In genomic region chr9:114932502-114932901, GRCh38 we compare ENCODE assay signal across 27 cellular contexts. TPM values are rescaled to one million over a fixed set of nuclear protein-coding genes. Genes with fewer than 3 reads are reported as not detected.
DNase-seq lines count a peak whose midpoint lies in the region; ATAC-seq and TF ChIP-seq lines count a peak whose summit lies in the region.
"Had no signal": no experiment of that assay in that cellular context is flagged by ENCODE, and none has a peak within 500 bp of the region (broad histone marks: within the 10 kb centered on the region; RNA-seq: fewer than 3 reads in every experiment).

No MANE protein-coding gene starts in this region.

- POLR2A ChIA-PET in CD4-positive, alpha-beta memory T cell (lab: Charles Lee; ENCODE audit: partially characterized antibody), result interaction anchor here (5.7 to 6.7 kb wide), 2 partner anchors 15 to 58 kb away, joined by 39 to 150 read pairs; no protein-coding TSS in a partner anchor
- POLR2A ChIA-PET in T-cell (lab: Charles Lee), result interaction anchor here in 1 of 2 donors (1.1 kb wide), 1 partner anchor 26 kb away, joined by 4 read pairs; no protein-coding TSS in a partner anchor
- POLR2A ChIA-PET in naive thymus-derived CD8-positive, alpha-beta T cell (lab: Charles Lee), result interaction anchor here (0.7 kb wide), 1 partner anchor 70 kb away, joined by 4 read pairs; no protein-coding TSS in a partner anchor
- POLR2A ChIA-PET in WTC11 (lab: Charles Lee), result no interaction called here

- intact Hi-C loops in CD4-positive, alpha-beta memory T cell (cut with micrococcal nuclease), result loop anchor here (5.0 kb wide), 1 partner anchor 80 kb away; no protein-coding TSS in a partner anchor

- no peak for ATAC-seq in activated T-cell treated with anti-CD3 and anti-CD28 coated beads, Interleukin-2, amount 50 U/mL, for 4 hours
- ATAC-seq in T-cell (replicated peaks in 1 of 4) (no peak), WTC11 (no peak)
- ATAC-seq in naive thymus-derived CD8-positive, alpha-beta T cell, result no peak
- ATAC-seq: A549, GM23338, Right ventricle myocardium inferior had no signal

- in situ Hi-C loops in HAP-1 (cut with MboI; ENCODE audit: low sequenced_read_pairs), result no loop called here

- no peak overlapping the region for H3K4me3 ChIP-seq in CD4-positive, alpha-beta memory T cell (ENCODE audit: low read length in 2 of 2)
- no peak overlapping the region for H3K4me3 ChIP-seq in HAP-1
- H3K4me3 ChIP-seq: A549, GM23338, SJSA1 had no signal

- H3K27ac Mint-ChIP-seq in CD4-positive, alpha-beta memory T cell, result peak overlapping the region; percentile 14 to 99 (median 82)
- H3K27ac Mint-ChIP-seq in T-cell (peak overlapping the region; percentile 63 to 99), WTC11 (no peak overlapping the region)
- H3K27ac Mint-ChIP-seq in naive thymus-derived CD8-positive, alpha-beta T cell, result peak overlapping the region in 8 of 10 donors; percentile 12 to 99 (median 90)
- H3K27ac Mint-ChIP-seq: GM23338 had no signal

- H3K9me3 ChIP-seq in CD4-positive, alpha-beta memory T cell (ENCODE audit: control insufficient read depth in 1 of 2, low read length in 2 of 2), result no peaks in the 10 kb centered on the region
- H3K9me3 ChIP-seq in HAP-1, result no peaks in the 10 kb centered on the region
- H3K9me3 ChIP-seq: A549, BE2C, SJSA1 had no signal

- peaks cover 13% of the 10 kb centered on the region for H3K36me3 Mint-ChIP-seq in activated T-cell treated with anti-CD3 and anti-CD28 coated beads, Interleukin-2, amount 50 U/mL, for 4 hours (ENCODE audit: insufficient read depth)
- H3K36me3 Mint-ChIP-seq in CD4-positive, alpha-beta memory T cell, result peaks cover 1 to 24% of the 10 kb centered on the region in 2 donors
- peaks cover under 1% of the 10 kb centered on the region for H3K36me3 Mint-ChIP-seq in T-cell
- H3K36me3 Mint-ChIP-seq in naive thymus-derived CD8-positive, alpha-beta T cell, result peaks cover 0 to 2% (median 0%) of the 10 kb centered on the region in 3 donors
- H3K36me3 Mint-ChIP-seq in WTC11, result no peaks in the 10 kb centered on the region

- H3K27me3 ChIP-seq in CD4-positive, alpha-beta memory T cell (ENCODE audit: insufficient read depth, low read length), result no peaks in the 10 kb centered on the region
- H3K27me3 ChIP-seq in HAP-1 (ENCODE audit: low read depth), result peaks cover 7% of the 10 kb centered on the region
- H3K27me3 ChIP-seq: BE2C, SJSA1 had no signal

- peaks cover 20% of the 10 kb centered on the region for H3K4me1 ChIP-seq in CD4-positive, alpha-beta memory T cell (ENCODE audit: insufficient read depth, low read length)
- H3K4me1 ChIP-seq in HAP-1, result no peaks in the 10 kb centered on the region
- H3K4me1 ChIP-seq: A549, BE2C, SJSA1 had no signal

- no peak for TF ChIP-seq CTCF in WTC11 (IDR thresholded peaks at IDR 0.05)

- H3K27ac ChIP-seq in CD4-positive, alpha-beta memory T cell (ENCODE audit: low read depth, low read length), result no peak overlapping the region
- H3K27ac ChIP-seq: A549, SJSA1 had no signal

- H3K9me3 Mint-ChIP-seq in activated T-cell treated with anti-CD3 and anti-CD28 coated beads, Interleukin-2, amount 50 U/mL, for 4 hours, result no peaks in the 10 kb centered on the region
- H3K9me3 Mint-ChIP-seq in CD4-positive, alpha-beta memory T cell, result no peaks in the 10 kb centered on the region
- H3K9me3 Mint-ChIP-seq in T-cell, result no peaks in the 10 kb centered on the region
- no peaks in the 10 kb centered on the region for H3K9me3 Mint-ChIP-seq in naive thymus-derived CD8-positive, alpha-beta T cell
- H3K9me3 Mint-ChIP-seq in WTC11, result no peaks in the 10 kb centered on the region
- H3K9me3 Mint-ChIP-seq: CD8-positive, alpha-beta memory T cell; GM23338 had no signal

- H3K27me3 Mint-ChIP-seq in activated T-cell treated with anti-CD3 and anti-CD28 coated beads, Interleukin-2, amount 50 U/mL, for 4 hours (ENCODE audit: low read depth), result no peaks in the 10 kb centered on the region
- no peaks in the 10 kb centered on the region for H3K27me3 Mint-ChIP-seq in CD4-positive, alpha-beta memory T cell
- no peaks in the 10 kb centered on the region for H3K27me3 Mint-ChIP-seq in T-cell
- no peaks in the 10 kb centered on the region for H3K27me3 Mint-ChIP-seq in naive thymus-derived CD8-positive, alpha-beta T cell
- H3K27me3 Mint-ChIP-seq in WTC11 (ENCODE audit: low read depth), result peaks cover 98% of the 10 kb centered on the region

- peak overlapping the region; percentile 19 for H3K4me3 Mint-ChIP-seq in activated T-cell treated with anti-CD3 and anti-CD28 coated beads, Interleukin-2, amount 50 U/mL, for 4 hours
- H3K4me3 Mint-ChIP-seq in CD4-positive, alpha-beta memory T cell, result peak overlapping the region in 4 of 8 donors; percentile 11 to 46 (median 34)
- no peak overlapping the region for H3K4me3 Mint-ChIP-seq in T-cell
- H3K4me3 Mint-ChIP-seq in naive thymus-derived CD8-positive, alpha-beta T cell, result peak overlapping the region in 2 of 10 donors; percentile 16 to 25
- no peak overlapping the region for H3K4me3 Mint-ChIP-seq in WTC11
- H3K4me3 Mint-ChIP-seq: GM23338 had no signal

- no peak for DNase-seq in activated T-cell treated with anti-CD3 and anti-CD28 coated beads, Interleukin-2, amount 50 U/mL, for 4 hours
- DNase-seq in activated T-cell treated with anti-CD3 and anti-CD28 coated beads, Interleukin-2, amount 50 U/mL, for 1 hour, result no peak
- DNase-seq in CD4-positive, alpha-beta memory T cell, result no peak
- DNase-seq in T-cell (no peak), WTC11 (ENCODE audit: low spot score) (no peak), HAP-1 (ENCODE audit: low spot score in 2 of 2) (no peak), SW480 (ENCODE audit: low spot score) (no peak)
- no peak for DNase-seq in naive thymus-derived CD8-positive, alpha-beta T cell
- DNase-seq: BE2C; Calu3; CD8-positive, alpha-beta memory T cell; DMS153; GDM1; HCEC 1CT; KBM-7; NCI-H1092; NCI-H1436; NCI-H1930; NCI-H226; NCI-H510A treated with DMSO at 0.1 percent for 48 hours; NCI-H82 had no signal

- peaks cover 40% of the 10 kb centered on the region for H3K4me1 Mint-ChIP-seq in activated T-cell treated with anti-CD3 and anti-CD28 coated beads, Interleukin-2, amount 50 U/mL, for 4 hours (ENCODE audit: low read depth)
- H3K4me1 Mint-ChIP-seq in CD4-positive, alpha-beta memory T cell, result peaks cover 21 to 49% (median 31%) of the 10 kb centered on the region in 4 donors
- H3K4me1 Mint-ChIP-seq in T-cell (peaks cover 35 to 40% (median 37%) of the 10 kb centered on the region in 3 donors), WTC11 (0 out of 2 replicates have a peak, but pooled peaks cover 5% of the 10 kb centered on the region)
- peaks cover 25 to 39% (median 37%) of the 10 kb centered on the region in 4 donors for H3K4me1 Mint-ChIP-seq in naive thymus-derived CD8-positive, alpha-beta T cell
- H3K4me1 Mint-ChIP-seq: GM23338 had no signal

- CTCF ChIA-PET in CD4-positive, alpha-beta memory T cell (lab: Charles Lee; ENCODE audit: partially characterized antibody), result interaction anchor here (6.7 kb wide), 1 partner anchor 25 kb away, joined by 90 read pairs; no protein-coding TSS in a partner anchor
- CTCF ChIA-PET in T-cell (lab: Charles Lee) (no interaction called here), WTC11 (lab: Charles Lee) (interaction anchor here (2.0 kb wide), 1 partner anchor 25 kb away, joined by 8 read pairs; no protein-coding TSS in a partner anchor)

- no peaks in the 10 kb centered on the region for H3K36me3 ChIP-seq in CD4-positive, alpha-beta memory T cell (ENCODE audit: insufficient read depth, low read length)
- H3K36me3 ChIP-seq in HAP-1 (replicated peaks), result no peaks in the 10 kb centered on the region
- H3K36me3 ChIP-seq: BE2C, SJSA1 had no signal

TF ChIP-seq in WTC11, 78 proteins besides CTCF, POLR2A, EP300 and RAD21 (continues in another document):
- TF ChIP-seq RELA (CRISPR knock-in tag; IDR thresholded peaks at IDR 0.05; ENCODE audit: borderline replicate concordance) (no peak), TP53 (CRISPR knock-in tag; IDR thresholded peaks at IDR 0.05) (no peak), SP1 (CRISPR knock-in tag; conservative IDR thresholded peaks at IDR 0.05) (no peak), ZNF671 (CRISPR knock-in tag; IDR thresholded peaks at IDR 0.05) (no peak), ATF1 (CRISPR knock-in tag; IDR thresholded peaks at IDR 0.05) (no peak), PREB (CRISPR knock-in tag; IDR thresholded peaks at IDR 0.05; ENCODE audit: borderline replicate concordance) (no peak), AR (CRISPR knock-in tag; IDR thresholded peaks at IDR 0.05) (no peak)

RNA-seq across cellular contexts. Expression of gene TNFSF8, which starts 2.1 kb away (rescaled TPM):
- 100 to 1,000 TPM; 130 to 192 (median 141) TPM for total RNA-seq in activated T-cell treated with anti-CD3 and anti-CD28 coated beads, Interleukin-2, amount 50 U/mL, for 4 hours
- 10 to 100 TPM; 43.2 to 44.2 TPM for total RNA-seq in CD4-positive, alpha-beta memory T cell
- 100 to 1,000 TPM in 1 of 2 donors, 10 to 100 TPM in 1; 84.8 to 108 TPM for polyA plus RNA-seq in CD4-positive, alpha-beta memory T cell
- total RNA-seq in T-cell (100 to 1,000 TPM in 1 of 5 donors, 10 to 100 TPM in 4; 42.9 to 102 (median 63.4) TPM), WTC11 (2021) (0.25 TPM in 1 of 3 replicates, not detected in the others)
- 10 to 100 TPM; 15.9 to 21.3 TPM for total RNA-seq in naive thymus-derived CD8-positive, alpha-beta T cell
- polyA plus RNA-seq in naive thymus-derived CD8-positive, alpha-beta T cell, result 10 to 100 TPM; 38.4 to 81.3 (median 69.8) TPM
- total RNA-seq: Calu3, Daoy, GM23338, HT1080, SJSA1 had no signal
- polyA plus RNA-seq: A549, GM23338 had no signal

Comparison
In these comparisons a context has a peak if more than half of its experiments do, and no peak if none do; other contexts are left out.
1. RNA of gene TNFSF8, which starts 2.1 kb away (total RNA-seq): 130 to 192 TPM in activated T-cell treated with anti-CD3 and anti-CD28 coated beads, Interleukin-2, amount 50 U/mL, for 4 hours, 42.9 to 102 TPM in T-cell, 43.2 to 44.2 TPM in CD4-positive, alpha-beta memory T cell and 15.9 to 21.3 TPM in naive thymus-derived CD8-positive, alpha-beta T cell; 0.25 TPM in WTC11; every median in the first group is over 10 times any median in the second.
2. CTCF ChIA-PET loops: an anchor here in CD4-positive, alpha-beta memory T cell (6.7 kb wide) and WTC11 (2.0 kb wide); none called in T-cell.